ENCODE assay signal across 23 cellular contexts in genomic region chr4:7110546-7110945, GRCh38. TPM values are rescaled to one million over a fixed set of nuclear protein-coding genes. Genes with fewer than 3 reads are reported as not detected.
A peak's percentile ranks its signal among the peaks of the same experiment; 100 is the strongest.
DNase-seq lines count a peak whose midpoint lies in the region; ATAC-seq lines count a peak whose summit lies in the region.
"Had no signal": no experiment of that assay in that cellular context is flagged by ENCODE, and none has a peak within 500 bp of the region (broad histone marks: within the 10 kb centered on the region; RNA-seq: fewer than 3 reads in every experiment).

No MANE protein-coding gene starts in this region.

- no peaks in the 10 kb centered on the region for H3K36me3 ChIP-seq in neuronal stem cell (replicated peaks in 1 of 2; ENCODE audit: control insufficient read depth in 2 of 2, insufficient read depth in 2 of 2, low read length in 2 of 2)
- H3K36me3 ChIP-seq: BE2C, HAP-1 had no signal

- H4K91ac ChIP-seq in neuronal stem cell (ENCODE audit: low read depth, low read length, poor library complexity) = no peak overlapping the region

- H3K4me3 ChIP-seq in neuronal stem cell (ENCODE audit: low read length in 2 of 2) = no peak overlapping the region
- H3K4me3 ChIP-seq: A549; BLaER1 treated with 17β-estradiol and CSF1 and Interleukin-3, amounts not matched to agents 10 nM and 100 nM; GM23338; HAP-1 had no signal

- DNase-seq in Right ventricle myocardium inferior (ENCODE audit: missing footprints) (peak; percentile 13), Right ventricle myocardium superior (no peak), HuH-7.5 (ENCODE audit: low spot score) (peak; percentile 3), neuronal stem cell (ENCODE audit: low spot score) (no peak), UCSD-AML1 (lab: John Stamatoyannopoulos, UW; ENCODE audit: unreplicated experiment) (no peak)
- DNase-seq in stimulated activated effector memory CD8-positive, alpha-beta T cell treated with anti-CD3 and anti-CD28 coated beads, Interleukin-12 subunit alpha, Interleukin-12 subunit beta, amount 100 ng/mL, for 72 hours (ENCODE audit: low spot score in 2 of 2) = no peak
- no peak for DNase-seq in activated CD4-positive, alpha-beta memory T cell treated with anti-CD3 and anti-CD28 coated beads, Interleukin-2, amount 10 ng/mL, durations not matched to agents 7 days and 5 days
- DNase-seq: 8988T; ACHN; AML-193; BE2C; Calu3; CD4-positive, alpha-beta memory T cell; COR-L47; DMS53; DMS79 treated with DMSO at 0.1 percent for 48 hours; GF-D8; HFFc6 had no signal

- peak overlapping the region; percentile 45 for H3K18ac ChIP-seq in neuronal stem cell (ENCODE audit: low read length)

- no CpG with 5 or more reads among the region's 4 CpGs for WGBS in neuronal stem cell (ENCODE audit: extremely low coverage in 2 of 2, insufficient read length in 2 of 2, insufficient replicate concordance in 1 of 2), 2 donors

- peaks cover 0 to 3% (median 0%) of the 10 kb centered on the region in 3 experiments for H3K27me3 ChIP-seq in neuronal stem cell (ENCODE audit: control insufficient read depth in 3 of 3, insufficient read depth in 3 of 3, low read depth in 1 of 3, low read length in 3 of 3)
- H3K27me3 ChIP-seq: BE2C; BLaER1 treated with 17β-estradiol and CSF1 and Interleukin-3, amounts not matched to agents 10 nM and 100 nM had no signal

- intact Hi-C loops in Right ventricle myocardium inferior (cut with DNase I) (no loop called here), Right ventricle myocardium superior (cut with DNase I) (no loop called here)

- no peaks in the 10 kb centered on the region for H3K79me1 ChIP-seq in neuronal stem cell (ENCODE audit: low read depth, low read length)

- H3K9me3 ChIP-seq in neuronal stem cell (replicated peaks in 1 of 2; ENCODE audit: control insufficient read depth in 2 of 2, insufficient read depth in 1 of 2, low read depth in 1 of 2, low read length in 2 of 2) = peaks cover 0 to 5% of the 10 kb centered on the region in 2 donors
- H3K9me3 ChIP-seq: A549, BE2C, HAP-1 had no signal

- H3K14ac ChIP-seq in neuronal stem cell (ENCODE audit: low read length) = no peak overlapping the region

- H3K36me3 Mint-ChIP-seq in stimulated activated effector memory CD8-positive, alpha-beta T cell treated with anti-CD3 and anti-CD28 coated beads, Interleukin-12 subunit alpha, Interleukin-12 subunit beta, amount 100 ng/mL, for 72 hours = no peaks in the 10 kb centered on the region
- H3K36me3 Mint-ChIP-seq in activated CD4-positive, alpha-beta memory T cell treated with anti-CD3 and anti-CD28 coated beads, Interleukin-2, amount 10 ng/mL, durations not matched to agents 7 days and 5 days (ENCODE audit: low read depth) = no peaks in the 10 kb centered on the region
- no peaks in the 10 kb centered on the region for H3K36me3 Mint-ChIP-seq in stimulated activated memory B cell treated with anti-CD40 and anti-IgM and Interleukin-4, amounts not matched to agents 10 μg/mL and 1 μg/mL and 100 μg/mL, for 72 hours
- H3K36me3 Mint-ChIP-seq: CD4-positive, alpha-beta memory T cell had no signal

- no peaks in the 10 kb centered on the region for H3K9me3 Mint-ChIP-seq in stimulated activated effector memory CD8-positive, alpha-beta T cell treated with anti-CD3 and anti-CD28 coated beads, Interleukin-12 subunit alpha, Interleukin-12 subunit beta, amount 100 ng/mL, for 72 hours
- H3K9me3 Mint-ChIP-seq in activated CD4-positive, alpha-beta memory T cell treated with anti-CD3 and anti-CD28 coated beads, Interleukin-2, amount 10 ng/mL, durations not matched to agents 7 days and 5 days = peaks cover 2% of the 10 kb centered on the region
- peaks cover 3% of the 10 kb centered on the region for H3K9me3 Mint-ChIP-seq in stimulated activated memory B cell treated with anti-CD40 and anti-IgM and Interleukin-4, amounts not matched to agents 10 μg/mL and 1 μg/mL and 100 μg/mL, for 72 hours
- H3K9me3 Mint-ChIP-seq: GM23338, HFFc6 had no signal

- no peak overlapping the region for H3K4me2 ChIP-seq in neuronal stem cell (ENCODE audit: insufficient read depth, low read length, poor library complexity, severe bottlenecking)
- H3K4me2 ChIP-seq: A549; BLaER1 treated with 17β-estradiol and CSF1 and Interleukin-3, amounts not matched to agents 10 nM and 100 nM; GM23338 had no signal

- no peak overlapping the region for H2AFZ ChIP-seq in neuronal stem cell (ENCODE audit: low read length)
- H2AFZ ChIP-seq: GM23338 had no signal

- no peak overlapping the region for H3K4ac ChIP-seq in neuronal stem cell (ENCODE audit: low read length)

- H3K27ac Mint-ChIP-seq in stimulated activated effector memory CD8-positive, alpha-beta T cell treated with anti-CD3 and anti-CD28 coated beads, Interleukin-12 subunit alpha, Interleukin-12 subunit beta, amount 100 ng/mL, for 72 hours = no peak overlapping the region
- H3K27ac Mint-ChIP-seq in activated CD4-positive, alpha-beta memory T cell treated with anti-CD3 and anti-CD28 coated beads, Interleukin-2, amount 10 ng/mL, durations not matched to agents 7 days and 5 days = no peak overlapping the region
- H3K27ac Mint-ChIP-seq in stimulated activated memory B cell treated with anti-CD40 and anti-IgM and Interleukin-4, amounts not matched to agents 10 μg/mL and 1 μg/mL and 100 μg/mL, for 72 hours = no peak overlapping the region
- H3K27ac Mint-ChIP-seq: GM23338, HFFc6 had no signal

- no peak overlapping the region for H2BK15ac ChIP-seq in neuronal stem cell (ENCODE audit: low read length)

- POLR2A ChIA-PET in activated CD4-positive, alpha-beta memory T cell treated with anti-CD3 and anti-CD28 coated beads, Interleukin-2, amount 10 ng/mL, durations not matched to agents 7 days and 5 days (lab: Charles Lee) = no interaction called here

- H3K23ac ChIP-seq in neuronal stem cell (ENCODE audit: low read depth, low read length, poor library complexity) = no peak overlapping the region

- H3K4me1 Mint-ChIP-seq in stimulated activated effector memory CD8-positive, alpha-beta T cell treated with anti-CD3 and anti-CD28 coated beads, Interleukin-12 subunit alpha, Interleukin-12 subunit beta, amount 100 ng/mL, for 72 hours = no peaks in the 10 kb centered on the region
- H3K4me1 Mint-ChIP-seq in activated CD4-positive, alpha-beta memory T cell treated with anti-CD3 and anti-CD28 coated beads, Interleukin-2, amount 10 ng/mL, durations not matched to agents 7 days and 5 days = no peaks in the 10 kb centered on the region
- no peaks in the 10 kb centered on the region for H3K4me1 Mint-ChIP-seq in stimulated activated memory B cell treated with anti-CD40 and anti-IgM and Interleukin-4, amounts not matched to agents 10 μg/mL and 1 μg/mL and 100 μg/mL, for 72 hours
- H3K4me1 Mint-ChIP-seq: CD4-positive, alpha-beta memory T cell had no signal

- H4K8ac ChIP-seq in neuronal stem cell (ENCODE audit: low read depth, low read length) = no peak overlapping the region

- no peak overlapping the region for H3K9ac ChIP-seq in neuronal stem cell (ENCODE audit: low read depth, low read length, poor library complexity)
- H3K9ac ChIP-seq: BLaER1 treated with 17β-estradiol and CSF1 and Interleukin-3, amounts not matched to agents 10 nM and 100 nM had no signal

- H3K27me3 Mint-ChIP-seq in activated CD4-positive, alpha-beta memory T cell treated with anti-CD3 and anti-CD28 coated beads, Interleukin-2, amount 10 ng/mL, durations not matched to agents 7 days and 5 days = peaks cover 4% of the 10 kb centered on the region
- peaks cover 15% of the 10 kb centered on the region for H3K27me3 Mint-ChIP-seq in stimulated activated memory B cell treated with anti-CD40 and anti-IgM and Interleukin-4, amounts not matched to agents 10 μg/mL and 1 μg/mL and 100 μg/mL, for 72 hours
- H3K27me3 Mint-ChIP-seq: CD4-positive, alpha-beta memory T cell had no signal

- H2AK5ac ChIP-seq in neuronal stem cell (ENCODE audit: low read depth, low read length) = no peak overlapping the region

- no peak overlapping the region for H3K27ac ChIP-seq in neuronal stem cell (replicated peaks; ENCODE audit: low read length)
- H3K27ac ChIP-seq: A549; BLaER1 treated with 17β-estradiol and CSF1 and Interleukin-3, amounts not matched to agents 10 nM and 100 nM had no signal

- H2BK120ac ChIP-seq in neuronal stem cell (ENCODE audit: low read depth, low read length) = no peak overlapping the region

- H2BK12ac ChIP-seq in neuronal stem cell (ENCODE audit: low read length) = no peak overlapping the region

- no peak overlapping the region for H2BK5ac ChIP-seq in neuronal stem cell (ENCODE audit: low read length)

- H3K4me1 ChIP-seq in neuronal stem cell (ENCODE audit: control insufficient read depth in 2 of 2, insufficient read depth in 1 of 2, low read depth in 1 of 2, low read length in 2 of 2) = no peaks in the 10 kb centered on the region
- H3K4me1 ChIP-seq: A549, BE2C, HAP-1 had no signal

- H3K4me3 Mint-ChIP-seq in stimulated activated effector memory CD8-positive, alpha-beta T cell treated with anti-CD3 and anti-CD28 coated beads, Interleukin-12 subunit alpha, Interleukin-12 subunit beta, amount 100 ng/mL, for 72 hours = no peak overlapping the region
- H3K4me3 Mint-ChIP-seq in activated CD4-positive, alpha-beta memory T cell treated with anti-CD3 and anti-CD28 coated beads, Interleukin-2, amount 10 ng/mL, durations not matched to agents 7 days and 5 days = no peak overlapping the region
- no peak overlapping the region for H3K4me3 Mint-ChIP-seq in stimulated activated memory B cell treated with anti-CD40 and anti-IgM and Interleukin-4, amounts not matched to agents 10 μg/mL and 1 μg/mL and 100 μg/mL, for 72 hours
- H3K4me3 Mint-ChIP-seq: CD4-positive, alpha-beta memory T cell; GM23338; HFFc6 had no signal

- ATAC-seq in Right ventricle myocardium inferior = no peak
- ATAC-seq in Right ventricle myocardium superior (ENCODE audit: poor library complexity) = no peak
- peak; percentile 20 for ATAC-seq in stimulated activated effector memory CD8-positive, alpha-beta T cell treated with anti-CD3 and anti-CD28 coated beads, Interleukin-12 subunit alpha, Interleukin-12 subunit beta, amount 100 ng/mL, for 72 hours
- ATAC-seq in stimulated activated memory B cell treated with anti-CD40 and anti-IgM and Interleukin-4, amounts not matched to agents 10 μg/mL and 1 μg/mL and 100 μg/mL, for 72 hours = no peak
- ATAC-seq: A549, GM23338 had no signal

- CTCF ChIA-PET in activated CD4-positive, alpha-beta memory T cell treated with anti-CD3 and anti-CD28 coated beads, Interleukin-2, amount 10 ng/mL, durations not matched to agents 7 days and 5 days (lab: Charles Lee) = no interaction called here

RNA-seq across cellular contexts. Expression of gene GRPEL1, which starts 42.7 kb away (rescaled TPM):
- 61.5 TPM for total RNA-seq in Right ventricle myocardium inferior
- 60.2 TPM for total RNA-seq in Right ventricle myocardium superior
- 10.3 TPM for polyA plus RNA-seq in neuronal stem cell (2013, experiment 1 of 2)
- 9.4 TPM for polyA plus RNA-seq in neuronal stem cell (2013, experiment 2 of 2)
- total RNA-seq in activated CD4-positive, alpha-beta memory T cell treated with anti-CD3 and anti-CD28 coated beads, Interleukin-2, amount 10 ng/mL, durations not matched to agents 7 days and 5 days = 10 to 100 TPM; 39.8 to 40.0 TPM

Comparison
In these comparisons a context has a peak if more than half of its experiments do, and no peak if none do; other contexts are left out.
1. DNase-seq: peak in Right ventricle myocardium inferior (single experiment) and HuH-7.5 (single experiment); none in Right ventricle myocardium superior (single experiment), neuronal stem cell (single experiment), stimulated activated effector memory CD8-positive, alpha-beta T cell treated with anti-CD3 and anti-CD28 coated beads, Interleukin-12 subunit alpha, Interleukin-12 subunit beta, amount 100 ng/mL, for 72 hours (0 of 2), UCSD-AML1 (single experiment) and activated CD4-positive, alpha-beta memory T cell treated with anti-CD3 and anti-CD28 coated beads, Interleukin-2, amount 10 ng/mL, durations not matched to agents 7 days and 5 days (single experiment).